In genomic region chr4:1194028-1194900, GRCh38 we compare ENCODE assay signal across 2 cellular contexts.
A peak's percentile ranks its signal among the peaks of the same experiment; 100 is the strongest.
TF ChIP-seq lines count a peak whose summit lies in the region.

No MANE protein-coding gene starts in this region.

TF ChIP-seq in Ishikawa, 13 proteins besides CTCF, POLR2A, EP300 and RAD21 (continued from another document):
- TF ChIP-seq REST (IDR thresholded peaks at IDR 0.05; ENCODE audit: low read depth) = no peak
- TF ChIP-seq TEAD4 (IDR thresholded peaks at IDR 0.05) = no peak
- TF ChIP-seq NFIC (IDR thresholded peaks at IDR 0.05) = peak; percentile 81
- TF ChIP-seq TAF1 (IDR thresholded peaks at IDR 0.05; ENCODE audit: low read depth) = 0 out of 2 replicates have a peak, but pooled peaks have one; percentile 4
- TF ChIP-seq YY1 (IDR thresholded peaks at IDR 0.05; ENCODE audit: low read depth) = no peak
- TF ChIP-seq CEBPB (IDR thresholded peaks at IDR 0.05) = no peak
- no peak for TF ChIP-seq CREB1 (IDR thresholded peaks at IDR 0.05; ENCODE audit: low read depth)
- TF ChIP-seq TCF12 (IDR thresholded peaks at IDR 0.05; ENCODE audit: low read depth) = 0 out of 2 replicates have a peak, but pooled peaks have one; percentile 23
- TF ChIP-seq USF1 (IDR thresholded peaks at IDR 0.05) = no peak
- TF ChIP-seq EGR1 (IDR thresholded peaks at IDR 0.05) = no peak

TF ChIP-seq in HepG2, 621 proteins besides CTCF, POLR2A, EP300 and RAD21 (continued from another document):
- peak; percentile 45; the same call in 1 of the 2 replicates for TF ChIP-seq ZBTB33 (CRISPR knock-in tag; IDR thresholded peaks at IDR 0.05)
